9 cellular contexts compared by ENCODE assay signal in the genomic region with DNA sequence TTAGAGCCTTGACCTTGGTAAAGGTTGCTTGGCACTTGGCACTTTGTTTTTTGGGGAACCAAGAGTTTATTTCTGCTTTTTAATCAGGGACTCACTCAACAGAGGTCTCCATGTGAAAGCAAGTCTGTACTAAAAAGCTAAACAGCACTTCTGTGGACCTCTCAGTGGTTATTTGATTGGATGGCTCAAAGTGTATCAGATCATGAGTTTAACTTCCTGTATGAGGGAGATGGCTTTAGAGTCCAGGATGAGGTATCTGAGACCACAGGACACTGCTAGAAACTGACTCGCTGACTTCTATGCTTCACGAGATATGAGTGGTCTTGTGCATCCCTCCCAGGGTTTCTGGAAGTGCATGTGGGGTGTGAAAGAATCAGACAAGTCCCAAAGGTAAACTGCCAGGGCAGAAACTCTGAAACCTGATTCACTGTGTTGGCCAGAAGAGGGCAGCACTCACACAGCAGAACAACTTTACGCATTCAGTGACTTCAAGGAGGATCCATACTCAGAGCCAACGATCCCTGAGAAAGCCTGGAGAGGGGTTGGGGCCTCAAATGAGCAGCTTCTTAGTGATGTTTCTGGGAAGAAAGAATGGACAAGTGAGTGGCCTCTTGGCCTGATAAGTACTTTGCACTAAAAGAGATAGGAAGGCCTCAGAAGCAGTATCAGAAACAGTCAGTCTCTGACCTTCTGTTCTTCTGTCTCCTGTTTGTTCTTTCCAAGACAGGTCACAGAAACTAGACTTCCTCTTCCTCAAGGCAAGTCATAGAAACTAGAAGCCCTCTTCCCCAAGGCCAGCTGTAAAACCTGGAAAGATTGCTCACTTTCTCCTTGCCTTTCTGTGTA.
DNase-seq lines count a peak whose midpoint lies in the region; ATAC-seq and TF ChIP-seq lines count a peak whose summit lies in the region.
"Had no signal": no experiment of that assay in that cellular context is flagged by ENCODE, and none has a peak within 500 bp of the region (broad histone marks: within the 10 kb centered on the region; RNA-seq: fewer than 3 reads in every experiment).

No MANE protein-coding gene starts in this region.

- in situ Hi-C loops in Caki2 (cut with HindIII; ENCODE audit: low pct_unique_long_range_greater_than_20kb, low sequenced_read_pairs), result no loop called here
- in situ Hi-C loops in KBM-7 (cut with MboI; ENCODE audit: low pct_unique_long_range_greater_than_20kb, low sequenced_read_pairs), result no loop called here

- no peaks in the 10 kb centered on the region for H3K36me3 ChIP-seq in SK-N-SH (replicated peaks in 1 of 2; ENCODE audit: control insufficient read depth in 1 of 2, insufficient read depth in 2 of 2, low read length in 1 of 2)

- CTCF ChIA-PET in SK-N-SH (lab: Yijun Ruan, JAX), result interaction anchor here (0.8 to 3.6 kb wide), 14 partner anchors 11 to 234 kb away, joined by 3 to 17 read pairs (median 4); no protein-coding TSS in a partner anchor

- peak; percentile 46 for DNase-seq in Caki2 (ENCODE audit: low read depth)
- peak; percentile 62 for DNase-seq in KBM-7
- DNase-seq in SK-N-SH, result peak; percentile 22
- DNase-seq in activated naive CD8-positive, alpha-beta T cell treated with anti-CD3 and anti-CD28 coated beads, Interleukin-2, amount 50 U/mL, for 24 hours, result peak; percentile 63
- peak; percentile 52 for DNase-seq in left cardiac atrium
- DNase-seq in putamen (ENCODE audit: low spot score), result peak; percentile 64
- no peak for DNase-seq in mesenteric fat pad (ENCODE audit: low spot score)

- no peak for TF ChIP-seq EP300 in SK-N-SH (IDR thresholded peaks at IDR 0.05; ENCODE audit: borderline replicate concordance in 1 of 2, low read depth in 1 of 2, low read length in 1 of 2)

- peak; percentile 69 for ATAC-seq in GM19467 (IDR thresholded peaks at IDR 0.05; ENCODE audit: unreplicated experiment)
- peak; percentile 68 for ATAC-seq in activated naive CD8-positive, alpha-beta T cell treated with anti-CD3 and anti-CD28 coated beads, Interleukin-2, amount 50 U/mL, for 24 hours
- peak; percentile 80 to 84 for ATAC-seq in left cardiac atrium

- no peak overlapping the region for H3K4me2 ChIP-seq in SK-N-SH

- H2AFZ ChIP-seq in SK-N-SH (ENCODE audit: low read depth), result no peak overlapping the region

- no peaks in the 10 kb centered on the region for H4K20me1 ChIP-seq in SK-N-SH (ENCODE audit: insufficient read depth)

- 0 out of 2 replicates have a peak, but pooled peaks cover 9% of the 10 kb centered on the region for H3K27me3 ChIP-seq in SK-N-SH (ENCODE audit: insufficient read depth)

- no peaks in the 10 kb centered on the region for H3K4me1 Mint-ChIP-seq in activated naive CD8-positive, alpha-beta T cell treated with anti-CD3 and anti-CD28 coated beads, Interleukin-2, amount 50 U/mL, for 24 hours

- H3K9me3 Mint-ChIP-seq in activated naive CD8-positive, alpha-beta T cell treated with anti-CD3 and anti-CD28 coated beads, Interleukin-2, amount 50 U/mL, for 24 hours, result no peaks in the 10 kb centered on the region
- H3K9me3 Mint-ChIP-seq: activated naive CD4-positive, alpha-beta T cell treated with anti-CD3 and anti-CD28 coated beads, Interleukin-2, amount 50 U/mL, for 24 hours had no signal

- no peaks in the 10 kb centered on the region for H3K79me2 ChIP-seq in SK-N-SH (ENCODE audit: insufficient read depth)

- no peaks in the 10 kb centered on the region for H3K9me2 ChIP-seq in SK-N-SH

- TF ChIP-seq RAD21 in SK-N-SH (IDR thresholded peaks at IDR 0.05; ENCODE audit: low read length), result peak; percentile 81

- intact Hi-C loops in left cardiac atrium (cut with DNase I), result loop anchor here (1.0 to 10.0 kb wide), 3 partner anchors 49 to 215 kb away; no protein-coding TSS in a partner anchor

- no peak overlapping the region for H3K27ac Mint-ChIP-seq in activated naive CD8-positive, alpha-beta T cell treated with anti-CD3 and anti-CD28 coated beads, Interleukin-2, amount 50 U/mL, for 24 hours
- H3K27ac Mint-ChIP-seq: activated naive CD4-positive, alpha-beta T cell treated with anti-CD3 and anti-CD28 coated beads, Interleukin-2, amount 50 U/mL, for 24 hours had no signal

- no peaks in the 10 kb centered on the region for H3K9me3 ChIP-seq in SK-N-SH

- no peak overlapping the region for H3K4me3 ChIP-seq in SK-N-SH (ENCODE audit: low read depth in 2 of 2, low read length in 1 of 2)

- no peak overlapping the region for H3K9ac ChIP-seq in SK-N-SH

- TF ChIP-seq CTCF in SK-N-SH (IDR thresholded peaks at IDR 0.05), result peak; percentile 83

- H3F3A ChIP-seq in SK-N-SH (replicated peaks; ENCODE audit: insufficient read depth), result no peaks in the 10 kb centered on the region

- H3K4me1 ChIP-seq in SK-N-SH (ENCODE audit: control insufficient read depth in 1 of 2, insufficient read depth in 2 of 2, low read depth in 1 of 2, low read length in 1 of 2), result no peaks in the 10 kb centered on the region

- H3K27me3 Mint-ChIP-seq in activated naive CD8-positive, alpha-beta T cell treated with anti-CD3 and anti-CD28 coated beads, Interleukin-2, amount 50 U/mL, for 24 hours, result no peaks in the 10 kb centered on the region
- H3K27me3 Mint-ChIP-seq: activated naive CD4-positive, alpha-beta T cell treated with anti-CD3 and anti-CD28 coated beads, Interleukin-2, amount 50 U/mL, for 24 hours had no signal

- H3K4me3 Mint-ChIP-seq in activated naive CD8-positive, alpha-beta T cell treated with anti-CD3 and anti-CD28 coated beads, Interleukin-2, amount 50 U/mL, for 24 hours, result no peak overlapping the region
- H3K4me3 Mint-ChIP-seq: activated naive CD4-positive, alpha-beta T cell treated with anti-CD3 and anti-CD28 coated beads, Interleukin-2, amount 50 U/mL, for 24 hours had no signal

- WGBS in SK-N-SH (ENCODE audit: low lambda C conversion rate), result 3% methylated on average over 4 of the region's 4 CpGs

- H3K27ac ChIP-seq in SK-N-SH (ENCODE audit: low read depth in 2 of 2, low read length in 1 of 2), result no peak overlapping the region

- H3K36me3 Mint-ChIP-seq in activated naive CD8-positive, alpha-beta T cell treated with anti-CD3 and anti-CD28 coated beads, Interleukin-2, amount 50 U/mL, for 24 hours (ENCODE audit: low read depth), result no peaks in the 10 kb centered on the region
- H3K36me3 Mint-ChIP-seq: activated naive CD4-positive, alpha-beta T cell treated with anti-CD3 and anti-CD28 coated beads, Interleukin-2, amount 50 U/mL, for 24 hours had no signal

- POLR2A ChIA-PET in SK-N-SH (lab: Yijun Ruan, JAX), result no interaction called here

TF ChIP-seq in SK-N-SH, 30 proteins besides CTCF, POLR2A, EP300 and RAD21:
- TF ChIP-seq NFIC (IDR thresholded peaks at IDR 0.05; ENCODE audit: borderline replicate concordance), result no peak
- no peak for TF ChIP-seq RXRA (IDR thresholded peaks at IDR 0.05; ENCODE audit: borderline replicate concordance, low read depth)
- TF ChIP-seq EZH2phosphoT487 (IDR thresholded peaks at IDR 0.05; ENCODE audit: borderline replicate concordance, low read depth), result no peak
- TF ChIP-seq SMC3 (IDR thresholded peaks at IDR 0.05; ENCODE audit: low read depth, low read length), result peak; percentile 82
TF ChIP-seq in SK-N-SH: peak in this region for 1.
